ENCODE assay signal across 8 cellular contexts in genomic region chr13:40389081-40389641, GRCh38.
DNase-seq lines count a peak whose midpoint lies in the region; ATAC-seq, FAIRE-seq and TF ChIP-seq lines count a peak whose summit lies in the region.

No MANE protein-coding gene starts in this region.

- H3K27ac ChIP-seq in tibial artery = no peak overlapping the region

- intact Hi-C loops in activated naive CD4-positive, alpha-beta T cell treated with anti-CD3 and anti-CD28 coated beads for 36 hours (cut with micrococcal nuclease) = loop anchor here (1.0 to 2.0 kb wide), 6 partner anchors 74 to 1350 kb away; partner anchors contain the start of genes MRPS31, NHLRC3 and PROSER1
- intact Hi-C loops in tibial artery (cut with DNase I; ENCODE audit: low total_unique reads) = no loop called here

- H3K4me1 ChIP-seq in tibial artery = no peaks in the 10 kb centered on the region

- H3K27me3 ChIP-seq in tibial artery = no peaks in the 10 kb centered on the region

- H3K36me3 ChIP-seq in tibial artery = no peaks in the 10 kb centered on the region

- CTCF ChIA-PET in activated naive CD4-positive, alpha-beta T cell treated with anti-CD3 and anti-CD28 coated beads for 36 hours (lab: Charles Lee) = no interaction called here

- H3K4me1 Mint-ChIP-seq in activated naive CD4-positive, alpha-beta T cell treated with anti-CD3 and anti-CD28 coated beads for 36 hours (ENCODE audit: low read depth) = peaks cover 51% of the 10 kb centered on the region

- no peak overlapping the region for H3K4me3 ChIP-seq in tibial artery

- no peak for TF ChIP-seq CTCF in tibial artery (IDR thresholded peaks at IDR 0.05)

- peak overlapping the region; percentile 77 for H3K4me3 Mint-ChIP-seq in activated naive CD4-positive, alpha-beta T cell treated with anti-CD3 and anti-CD28 coated beads for 36 hours

- H3K27ac Mint-ChIP-seq in activated naive CD4-positive, alpha-beta T cell treated with anti-CD3 and anti-CD28 coated beads for 36 hours = peak overlapping the region; percentile 92

- no peak for FAIRE-seq in urothelium cell line (lab: Jason Lieb, UNC)

- H3K27me3 Mint-ChIP-seq in activated naive CD4-positive, alpha-beta T cell treated with anti-CD3 and anti-CD28 coated beads for 36 hours (ENCODE audit: low read depth) = no peaks in the 10 kb centered on the region

- peak; percentile 31 for DNase-seq in activated CD4-positive, CD25-positive, alpha-beta regulatory T cell treated with anti-CD3 and anti-CD28 coated beads, Interleukin-2, amount 50 U/mL, for 16 hours (ENCODE audit: low read depth, low spot score)
- no peak for DNase-seq in activated CD4-positive, CD25-positive, alpha-beta regulatory T cell (lab: John Stamatoyannopoulos, UW)
- DNase-seq in activated naive CD4-positive, alpha-beta T cell treated with anti-CD3 and anti-CD28 coated beads for 36 hours = peak; percentile 62
- DNase-seq in stimulated activated CD4-positive, alpha-beta T cell treated with anti-CD3 and anti-CD28 coated beads, Interleukin-15, amount 100 ng/mL, for 24 hours = peak; percentile 56
- DNase-seq in urothelium cell line (ENCODE audit: low spot score) (no peak), NCI-H2171 (lab: John Stamatoyannopoulos, UW) (no peak), tibial artery (no peak)

- H3K9me3 Mint-ChIP-seq in activated naive CD4-positive, alpha-beta T cell treated with anti-CD3 and anti-CD28 coated beads for 36 hours = peaks cover 5% of the 10 kb centered on the region

- peak; percentile 60 for ATAC-seq in HG03521 (IDR thresholded peaks at IDR 0.05; ENCODE audit: unreplicated experiment)

- H3K9me3 ChIP-seq in tibial artery = no peaks in the 10 kb centered on the region

- H3K36me3 Mint-ChIP-seq in activated naive CD4-positive, alpha-beta T cell treated with anti-CD3 and anti-CD28 coated beads for 36 hours (ENCODE audit: low read depth) = peaks cover 3% of the 10 kb centered on the region

Comparison
In these comparisons a context has a peak if more than half of its experiments do, and no peak if none do; other contexts are left out.
1. DNase-seq: peak in activated CD4-positive, CD25-positive, alpha-beta regulatory T cell treated with anti-CD3 and anti-CD28 coated beads, Interleukin-2, amount 50 U/mL, for 16 hours (single experiment), activated naive CD4-positive, alpha-beta T cell treated with anti-CD3 and anti-CD28 coated beads for 36 hours (single experiment) and stimulated activated CD4-positive, alpha-beta T cell treated with anti-CD3 and anti-CD28 coated beads, Interleukin-15, amount 100 ng/mL, for 24 hours (single experiment); none in activated CD4-positive, CD25-positive, alpha-beta regulatory T cell (0 of 4), urothelium cell line (single experiment), NCI-H2171 (single experiment) and tibial artery (0 of 2).